Comparison of ENCODE assay signal across 8 cellular contexts in genomic region chr2:88310787-88311186, GRCh38.
"Had no signal": no experiment of that assay in that cellular context is flagged by ENCODE, and none has a peak within 500 bp of the region (broad histone marks: within the 10 kb centered on the region; RNA-seq: fewer than 3 reads in every experiment).

No MANE protein-coding gene starts in this region.

- FAIRE-seq: G401.6, GM12878, GM12891, GM12892, GM18507, GM19239 had no signal

- ATAC-seq: GM12878 had no signal

- H3K4me3 ChIP-seq: GM12878 had no signal

- DNase-seq: GDM1, GF-D8 had no signal
